In the genomic region with DNA sequence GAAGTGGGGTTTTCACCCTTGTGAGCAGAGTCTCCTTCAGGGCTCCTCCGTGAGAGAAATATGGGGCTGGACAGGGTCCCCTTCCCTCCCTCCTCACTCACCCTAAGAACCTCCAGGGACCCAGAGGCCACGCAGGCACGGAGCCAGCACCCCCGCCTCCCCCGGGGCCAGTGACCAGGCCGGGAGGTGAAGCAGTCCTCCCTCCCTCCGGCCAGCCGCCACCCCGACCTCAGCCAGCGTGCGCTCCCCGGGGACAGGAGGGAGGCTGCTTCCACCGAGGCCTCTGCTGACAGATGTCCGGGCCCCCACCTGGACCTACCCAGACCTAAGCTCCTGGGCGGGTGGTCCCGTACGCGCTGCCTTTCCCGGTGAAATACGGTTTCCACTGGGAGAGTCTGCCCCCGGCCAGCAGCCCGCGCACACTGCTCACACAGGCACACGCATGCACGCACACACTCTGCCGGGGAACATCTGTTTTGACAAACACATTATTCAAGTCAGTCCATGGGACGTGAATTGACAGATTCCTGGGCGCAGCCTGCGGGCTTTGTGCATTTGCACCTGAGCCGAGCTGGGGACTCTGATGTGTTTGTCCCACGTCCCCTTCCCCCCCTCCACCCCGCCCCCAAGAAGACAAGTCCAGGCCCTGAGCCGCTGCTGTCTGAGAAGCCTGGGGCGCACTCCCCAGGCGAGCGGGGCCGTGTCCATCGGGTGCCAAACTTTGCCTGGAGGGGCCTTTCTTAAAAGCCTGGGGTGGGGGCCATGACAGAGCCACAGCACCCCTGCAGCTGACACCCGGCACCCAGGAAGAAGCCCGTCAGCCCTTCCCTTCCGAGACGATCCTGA, we compare ENCODE assay signal across 12 cellular contexts. TPM values are rescaled to one million over a fixed set of nuclear protein-coding genes. Genes with fewer than 3 reads are reported as not detected.
DNase-seq lines count a peak whose midpoint lies in the region; ATAC-seq and TF ChIP-seq lines count a peak whose summit lies in the region.
"Had no signal": no experiment of that assay in that cellular context is flagged by ENCODE, and none has a peak within 500 bp of the region (broad histone marks: within the 10 kb centered on the region; RNA-seq: fewer than 3 reads in every experiment).

No MANE protein-coding gene starts in this region.

- DNase-seq in NCI-H526 (lab: John Stamatoyannopoulos, UW), result peak; percentile 30 to 73
- DNase-seq in left cardiac atrium, result no peak
- no peak for DNase-seq in activated CD4-positive, alpha-beta T cell treated with anti-CD3 and anti-CD28 coated beads, Interleukin-2, amount 50 U/mL, for 48 hours
- DNase-seq in NCI-H1930 (lab: John Stamatoyannopoulos, UW), result no peak
- DNase-seq in OCI-LY7 (ENCODE audit: low spot score), result no peak
- DNase-seq in cerebellum (ENCODE audit: low spot score), result no peak
- DNase-seq: effector CD8-positive, alpha-beta T cell had no signal

- TF ChIP-seq CTCF in OCI-LY7 (conservative IDR thresholded peaks at IDR 0.05; ENCODE audit: low read length), result no peak

- H3K79me2 ChIP-seq in OCI-LY7 (ENCODE audit: insufficient read depth, low read depth, low read length), result no peaks in the 10 kb centered on the region

- H3K27ac ChIP-seq in rectal smooth muscle tissue (ENCODE audit: low read depth, low read length) (no peak overlapping the region), OCI-LY7 (ENCODE audit: low read depth, low read length, poor library complexity, severe bottlenecking) (no peak overlapping the region)
- H3K27ac ChIP-seq: RWPE1 had no signal

- H3K4me1 ChIP-seq in rectal smooth muscle tissue (ENCODE audit: control insufficient read depth, insufficient read depth, low read length) (no peaks in the 10 kb centered on the region), OCI-LY7 (ENCODE audit: insufficient read depth, low read length, poor library complexity, severe bottlenecking) (no peaks in the 10 kb centered on the region)

- no peaks in the 10 kb centered on the region for H3K9me3 ChIP-seq in OCI-LY7 (ENCODE audit: low read length)

- CTCF ChIA-PET in OCI-LY7 (lab: Charles Lee; ENCODE audit: unreplicated experiment), result interaction anchor here (0.6 to 0.7 kb wide), 2 partner anchors 62 to 121 kb away, joined by 4 to 7 read pairs; no protein-coding TSS in a partner anchor

- H3K4me2 ChIP-seq in OCI-LY7 (ENCODE audit: low read length), result no peak overlapping the region

- ATAC-seq in left cardiac atrium, result peak; percentile 35 to 57

- H3K9ac ChIP-seq in rectal smooth muscle tissue (ENCODE audit: low read length), result no peak overlapping the region

- H3K4me3 ChIP-seq in GM08714 (ENCODE audit: low read length) (peak overlapping the region; percentile 60; the same call in 1 of the 2 replicates), rectal smooth muscle tissue (ENCODE audit: low read length) (peak overlapping the region; percentile 52), OCI-LY7 (ENCODE audit: low read depth, low read length, poor library complexity, severe bottlenecking) (no peak overlapping the region)

- H3K36me3 ChIP-seq in rectal smooth muscle tissue (ENCODE audit: control insufficient read depth, insufficient read depth, low read length) (no peaks in the 10 kb centered on the region), OCI-LY7 (ENCODE audit: insufficient read depth, low read length) (no peaks in the 10 kb centered on the region)

- H4K20me1 ChIP-seq in OCI-LY7 (ENCODE audit: insufficient read depth, low read length), result no peaks in the 10 kb centered on the region

- peaks cover 7% of the 10 kb centered on the region for H3K27me3 ChIP-seq in rectal smooth muscle tissue (ENCODE audit: control insufficient read depth, insufficient read depth, low read length)

- intact Hi-C loops in left cardiac atrium (cut with DNase I) (no loop called here), OCI-LY7 (cut with micrococcal nuclease; ENCODE audit: unreplicated experiment) (no loop called here)

- H2AFZ ChIP-seq in OCI-LY7 (ENCODE audit: low read length), result no peak overlapping the region

- POLR2A ChIA-PET in OCI-LY7 (lab: Charles Lee), result no interaction called here

- BruUV-seq in OCI-LY7 (replicated peaks; lab: Mats Ljungman, UMichigan), result no TSS peak

- no peaks in the 10 kb centered on the region for H3K9me2 ChIP-seq in OCI-LY7 (ENCODE audit: insufficient read depth, low read length)

RNA-seq across cellular contexts. Expression of a gene that starts 0.7 kb away (rescaled TPM):
- total RNA-seq in left cardiac atrium (under 1 TPM; 0.31 to 0.44 TPM), OCI-LY7 (2022) (not detected in 2 replicates), cerebellum (14.5 TPM)
- total RNA-seq in OCI-LY7 (2014; rRNA removed; shearing (Covaris generic)), result not detected in 2 replicates
- total RNA-seq: HT1080, myocyte had no signal

Comparison
In these comparisons a context has a peak if more than half of its experiments do, and no peak if none do; other contexts are left out.
1. DNase-seq: peak in NCI-H526 (2 of 2); none in left cardiac atrium (single experiment), activated CD4-positive, alpha-beta T cell treated with anti-CD3 and anti-CD28 coated beads, Interleukin-2, amount 50 U/mL, for 48 hours (0 of 2), NCI-H1930 (0 of 2), OCI-LY7 (single experiment) and cerebellum (single experiment).
2. RNA of a gene that starts 0.7 kb away (total RNA-seq): 14.5 TPM in cerebellum (single experiment); 0.31 to 0.44 TPM in left cardiac atrium and not detected in OCI-LY7; every median in the first group is over 10 times any median in the second.